In the genomic region with DNA sequence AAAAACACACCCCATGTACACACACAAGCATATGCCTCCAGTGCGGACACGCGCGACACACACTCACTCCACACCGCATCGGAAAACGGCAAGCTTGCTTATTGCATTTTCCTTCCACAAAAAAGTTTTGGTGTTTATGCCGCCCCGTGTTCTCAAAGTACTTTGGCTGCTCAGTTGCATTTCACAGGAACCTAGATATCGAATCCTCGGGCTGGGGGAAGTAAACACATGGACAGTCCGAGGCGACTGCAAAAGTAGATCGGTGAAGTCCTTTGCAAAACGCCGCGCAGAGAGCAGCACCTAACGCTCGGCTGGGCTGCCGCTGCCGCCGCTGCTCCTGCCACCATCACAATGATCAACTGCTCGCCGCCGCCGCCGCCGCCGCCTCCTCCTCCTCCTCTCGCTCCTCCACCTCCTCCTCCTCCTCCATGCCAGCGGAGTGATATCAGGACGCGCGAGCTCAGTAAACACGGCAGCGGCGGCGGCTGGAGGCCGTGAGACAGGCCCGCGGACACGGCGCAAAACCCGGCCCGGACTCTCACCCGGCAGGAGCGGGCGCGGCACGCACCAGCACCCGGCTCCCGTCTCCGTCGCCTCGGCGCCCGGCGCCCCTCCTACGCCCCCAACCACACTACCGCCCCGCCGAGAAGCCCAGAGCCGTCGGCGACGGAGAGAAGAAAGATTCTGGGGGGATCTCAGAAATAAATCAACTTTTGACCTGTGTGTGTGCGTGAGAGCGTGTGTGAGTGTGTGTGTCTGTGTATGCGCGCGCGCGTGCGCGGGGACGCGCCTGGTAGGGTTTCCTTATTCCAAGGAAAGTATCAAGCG, we compare ENCODE assay signal across 1 cellular context.
TF ChIP-seq lines count a peak whose summit lies in the region.

A gene (minus strand): TSS at position 441 of the 828 bp plus-strand sequence. CDS start 857 bp downstream, outside the sequence.

TF ChIP-seq in K562, 482 proteins besides CTCF, POLR2A, EP300 and RAD21 (continued from another document and continues in another):
- TF ChIP-seq, protein P1, sequence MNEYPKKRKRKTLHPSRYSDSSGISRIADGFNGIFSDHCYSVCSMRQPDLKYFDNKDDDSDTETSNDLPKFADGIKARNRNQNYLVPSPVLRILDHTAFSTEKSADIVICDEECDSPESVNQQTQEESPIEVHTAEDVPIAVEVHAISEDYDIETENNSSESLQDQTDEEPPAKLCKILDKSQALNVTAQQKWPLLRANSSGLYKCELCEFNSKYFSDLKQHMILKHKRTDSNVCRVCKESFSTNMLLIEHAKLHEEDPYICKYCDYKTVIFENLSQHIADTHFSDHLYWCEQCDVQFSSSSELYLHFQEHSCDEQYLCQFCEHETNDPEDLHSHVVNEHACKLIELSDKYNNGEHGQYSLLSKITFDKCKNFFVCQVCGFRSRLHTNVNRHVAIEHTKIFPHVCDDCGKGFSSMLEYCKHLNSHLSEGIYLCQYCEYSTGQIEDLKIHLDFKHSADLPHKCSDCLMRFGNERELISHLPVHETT (CRISPR knock-in tag; conservative IDR thresholded peaks at IDR 0.05 in 1 of 2, IDR thresholded peaks at IDR 0.05 in 1 of 2) = no peak
- TF ChIP-seq CSDE1 (IDR thresholded peaks at IDR 0.05) (no peak), RBM17 (IDR thresholded peaks at IDR 0.05; ENCODE audit: borderline replicate concordance, low read depth, low read length) (no peak), ZNF778 (CRISPR knock-in tag; IDR thresholded peaks at IDR 0.05) (no peak), RFX1 (IDR thresholded peaks at IDR 0.05) (no peak), ZBTB7A (IDR thresholded peaks at IDR 0.05; ENCODE audit: borderline replicate concordance, control insufficient read depth, low read depth, low read length) (peak; percentile 93), ARNT (IDR thresholded peaks at IDR 0.05) (no peak), MECOM (CRISPR knock-in tag; IDR thresholded peaks at IDR 0.05) (no peak), NFYB (IDR thresholded peaks at IDR 0.05; ENCODE audit: extremely low read depth, insufficient read length) (no peak), ZNF584 (CRISPR knock-in tag; IDR thresholded peaks at IDR 0.05; ENCODE audit: low read depth) (no peak), CHD4 (IDR thresholded peaks at IDR 0.05; ENCODE audit: insufficient read depth, insufficient replicate concordance, low read depth, low read length, poor library complexity, severe bottlenecking) (no peak), CBFA2T2 (conservative IDR thresholded peaks at IDR 0.05) (no peak), FOXM1 (IDR thresholded peaks at IDR 0.05; ENCODE audit: low read depth) (peak; percentile 19), FOXM1 (CRISPR knock-in tag; IDR thresholded peaks at IDR 0.05; ENCODE audit: low read depth) (no peak), ETV6 (IDR thresholded peaks at IDR 0.05; ENCODE audit: borderline replicate concordance in 1 of 2, low read depth in 2 of 2, low read length in 1 of 2) (peak; percentile 27 to 39; a peak in 1 of 4 replicates), ETV6 (CRISPR knock-in tag; IDR thresholded peaks at IDR 0.05; ENCODE audit: borderline replicate concordance) (no peak), SMARCB1 (IDR thresholded peaks at IDR 0.05; ENCODE audit: insufficient read length, low read depth) (no peak), LARP7 (IDR thresholded peaks at IDR 0.05) (no peak), ZNF12 (CRISPR knock-in tag; IDR thresholded peaks at IDR 0.05) (no peak), CC2D1A (IDR thresholded peaks at IDR 0.05) (no peak), GABPB1 (CRISPR knock-in tag; IDR thresholded peaks at IDR 0.05) (peak; percentile 57; the same call in 1 of the 2 replicates), CREM (IDR thresholded peaks at IDR 0.05; ENCODE audit: low read depth) (peak; percentile 77), GABPA (tag; conservative IDR thresholded peaks at IDR 0.05; ENCODE audit: low read depth) (0 out of 2 replicates have a peak, but pooled peaks have one; percentile 30), HDAC3 (IDR thresholded peaks at IDR 0.05; ENCODE audit: borderline replicate concordance, partially characterized antibody) (no peak), EGR1 (conservative IDR thresholded peaks at IDR 0.05) (peak; percentile 80), NFE2L1 (tag; IDR thresholded peaks at IDR 0.05; ENCODE audit: borderline replicate concordance, low read depth) (no peak), SMAD3 (CRISPR knock-in tag; conservative IDR thresholded peaks at IDR 0.05) (no peak), ZFP30 (CRISPR knock-in tag; IDR thresholded peaks at IDR 0.05; ENCODE audit: borderline replicate concordance) (no peak), TCF7L2 (IDR thresholded peaks at IDR 0.05; ENCODE audit: low read depth, low read length) (no peak)
- TF ChIP-seq, protein P2, sequence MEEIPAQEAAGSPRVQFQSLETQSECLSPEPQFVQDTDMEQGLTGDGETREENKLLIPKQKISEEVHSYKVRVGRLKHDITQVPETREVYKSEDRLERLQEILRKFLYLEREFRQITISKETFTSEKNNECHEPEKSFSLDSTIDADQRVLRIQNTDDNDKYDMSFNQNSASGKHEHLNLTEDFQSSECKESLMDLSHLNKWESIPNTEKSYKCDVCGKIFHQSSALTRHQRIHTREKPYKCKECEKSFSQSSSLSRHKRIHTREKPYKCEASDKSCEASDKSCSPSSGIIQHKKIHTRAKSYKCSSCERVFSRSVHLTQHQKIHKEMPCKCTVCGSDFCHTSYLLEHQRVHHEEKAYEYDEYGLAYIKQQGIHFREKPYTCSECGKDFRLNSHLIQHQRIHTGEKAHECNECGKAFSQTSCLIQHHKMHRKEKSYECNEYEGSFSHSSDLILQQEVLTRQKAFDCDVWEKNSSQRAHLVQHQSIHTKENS (CRISPR knock-in tag; IDR thresholded peaks at IDR 0.05) = no peak
- TF ChIP-seq, protein P3, sequence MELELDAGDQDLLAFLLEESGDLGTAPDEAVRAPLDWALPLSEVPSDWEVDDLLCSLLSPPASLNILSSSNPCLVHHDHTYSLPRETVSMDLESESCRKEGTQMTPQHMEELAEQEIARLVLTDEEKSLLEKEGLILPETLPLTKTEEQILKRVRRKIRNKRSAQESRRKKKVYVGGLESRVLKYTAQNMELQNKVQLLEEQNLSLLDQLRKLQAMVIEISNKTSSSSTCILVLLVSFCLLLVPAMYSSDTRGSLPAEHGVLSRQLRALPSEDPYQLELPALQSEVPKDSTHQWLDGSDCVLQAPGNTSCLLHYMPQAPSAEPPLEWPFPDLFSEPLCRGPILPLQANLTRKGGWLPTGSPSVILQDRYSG (tag; conservative IDR thresholded peaks at IDR 0.05; ENCODE audit: low read depth) = 0 out of 2 replicates have a peak, but pooled peaks have one; percentile 67
- TF ChIP-seq, protein P4, sequence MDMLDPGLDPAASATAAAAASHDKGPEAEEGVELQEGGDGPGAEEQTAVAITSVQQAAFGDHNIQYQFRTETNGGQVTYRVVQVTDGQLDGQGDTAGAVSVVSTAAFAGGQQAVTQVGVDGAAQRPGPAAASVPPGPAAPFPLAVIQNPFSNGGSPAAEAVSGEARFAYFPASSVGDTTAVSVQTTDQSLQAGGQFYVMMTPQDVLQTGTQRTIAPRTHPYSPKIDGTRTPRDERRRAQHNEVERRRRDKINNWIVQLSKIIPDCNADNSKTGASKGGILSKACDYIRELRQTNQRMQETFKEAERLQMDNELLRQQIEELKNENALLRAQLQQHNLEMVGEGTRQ (CRISPR knock-in tag; IDR thresholded peaks at IDR 0.05) = no peak
- TF ChIP-seq, protein P5, sequence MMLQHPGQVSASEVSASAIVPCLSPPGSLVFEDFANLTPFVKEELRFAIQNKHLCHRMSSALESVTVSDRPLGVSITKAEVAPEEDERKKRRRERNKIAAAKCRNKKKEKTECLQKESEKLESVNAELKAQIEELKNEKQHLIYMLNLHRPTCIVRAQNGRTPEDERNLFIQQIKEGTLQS (IDR thresholded peaks at IDR 0.05) = no peak
- TF ChIP-seq, protein P5 (CRISPR knock-in tag; conservative IDR thresholded peaks at IDR 0.05) = peak; percentile 64; the same call in 1 of the 2 replicates
- TF ChIP-seq, protein P6, sequence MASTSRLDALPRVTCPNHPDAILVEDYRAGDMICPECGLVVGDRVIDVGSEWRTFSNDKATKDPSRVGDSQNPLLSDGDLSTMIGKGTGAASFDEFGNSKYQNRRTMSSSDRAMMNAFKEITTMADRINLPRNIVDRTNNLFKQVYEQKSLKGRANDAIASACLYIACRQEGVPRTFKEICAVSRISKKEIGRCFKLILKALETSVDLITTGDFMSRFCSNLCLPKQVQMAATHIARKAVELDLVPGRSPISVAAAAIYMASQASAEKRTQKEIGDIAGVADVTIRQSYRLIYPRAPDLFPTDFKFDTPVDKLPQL (IDR thresholded peaks at IDR 0.05; ENCODE audit: extremely low read depth, insufficient read length) = no peak
- TF ChIP-seq, protein P7, sequence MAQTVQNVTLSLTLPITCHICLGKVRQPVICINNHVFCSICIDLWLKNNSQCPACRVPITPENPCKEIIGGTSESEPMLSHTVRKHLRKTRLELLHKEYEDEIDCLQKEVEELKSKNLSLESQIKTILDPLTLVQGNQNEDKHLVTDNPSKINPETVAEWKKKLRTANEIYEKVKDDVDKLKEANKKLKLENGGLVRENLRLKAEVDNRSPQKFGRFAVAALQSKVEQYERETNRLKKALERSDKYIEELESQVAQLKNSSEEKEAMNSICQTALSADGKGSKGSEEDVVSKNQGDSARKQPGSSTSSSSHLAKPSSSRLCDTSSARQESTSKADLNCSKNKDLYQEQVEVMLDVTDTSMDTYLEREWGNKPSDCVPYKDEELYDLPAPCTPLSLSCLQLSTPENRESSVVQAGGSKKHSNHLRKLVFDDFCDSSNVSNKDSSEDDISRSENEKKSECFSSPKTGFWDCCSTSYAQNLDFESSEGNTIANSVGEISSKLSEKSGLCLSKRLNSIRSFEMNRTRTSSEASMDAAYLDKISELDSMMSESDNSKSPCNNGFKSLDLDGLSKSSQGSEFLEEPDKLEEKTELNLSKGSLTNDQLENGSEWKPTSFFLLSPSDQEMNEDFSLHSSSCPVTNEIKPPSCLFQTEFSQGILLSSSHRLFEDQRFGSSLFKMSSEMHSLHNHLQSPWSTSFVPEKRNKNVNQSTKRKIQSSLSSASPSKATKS (CRISPR knock-in tag; IDR thresholded peaks at IDR 0.05) = no peak
- TF ChIP-seq, protein P8, sequence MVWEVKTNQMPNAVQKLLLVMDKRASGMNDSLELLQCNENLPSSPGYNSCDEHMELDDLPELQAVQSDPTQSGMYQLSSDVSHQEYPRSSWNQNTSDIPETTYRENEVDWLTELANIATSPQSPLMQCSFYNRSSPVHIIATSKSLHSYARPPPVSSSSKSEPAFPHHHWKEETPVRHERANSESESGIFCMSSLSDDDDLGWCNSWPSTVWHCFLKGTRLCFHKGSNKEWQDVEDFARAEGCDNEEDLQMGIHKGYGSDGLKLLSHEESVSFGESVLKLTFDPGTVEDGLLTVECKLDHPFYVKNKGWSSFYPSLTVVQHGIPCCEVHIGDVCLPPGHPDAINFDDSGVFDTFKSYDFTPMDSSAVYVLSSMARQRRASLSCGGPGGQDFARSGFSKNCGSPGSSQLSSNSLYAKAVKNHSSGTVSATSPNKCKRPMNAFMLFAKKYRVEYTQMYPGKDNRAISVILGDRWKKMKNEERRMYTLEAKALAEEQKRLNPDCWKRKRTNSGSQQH (CRISPR knock-in tag; IDR thresholded peaks at IDR 0.05) = no peak
- TF ChIP-seq, protein P9, sequence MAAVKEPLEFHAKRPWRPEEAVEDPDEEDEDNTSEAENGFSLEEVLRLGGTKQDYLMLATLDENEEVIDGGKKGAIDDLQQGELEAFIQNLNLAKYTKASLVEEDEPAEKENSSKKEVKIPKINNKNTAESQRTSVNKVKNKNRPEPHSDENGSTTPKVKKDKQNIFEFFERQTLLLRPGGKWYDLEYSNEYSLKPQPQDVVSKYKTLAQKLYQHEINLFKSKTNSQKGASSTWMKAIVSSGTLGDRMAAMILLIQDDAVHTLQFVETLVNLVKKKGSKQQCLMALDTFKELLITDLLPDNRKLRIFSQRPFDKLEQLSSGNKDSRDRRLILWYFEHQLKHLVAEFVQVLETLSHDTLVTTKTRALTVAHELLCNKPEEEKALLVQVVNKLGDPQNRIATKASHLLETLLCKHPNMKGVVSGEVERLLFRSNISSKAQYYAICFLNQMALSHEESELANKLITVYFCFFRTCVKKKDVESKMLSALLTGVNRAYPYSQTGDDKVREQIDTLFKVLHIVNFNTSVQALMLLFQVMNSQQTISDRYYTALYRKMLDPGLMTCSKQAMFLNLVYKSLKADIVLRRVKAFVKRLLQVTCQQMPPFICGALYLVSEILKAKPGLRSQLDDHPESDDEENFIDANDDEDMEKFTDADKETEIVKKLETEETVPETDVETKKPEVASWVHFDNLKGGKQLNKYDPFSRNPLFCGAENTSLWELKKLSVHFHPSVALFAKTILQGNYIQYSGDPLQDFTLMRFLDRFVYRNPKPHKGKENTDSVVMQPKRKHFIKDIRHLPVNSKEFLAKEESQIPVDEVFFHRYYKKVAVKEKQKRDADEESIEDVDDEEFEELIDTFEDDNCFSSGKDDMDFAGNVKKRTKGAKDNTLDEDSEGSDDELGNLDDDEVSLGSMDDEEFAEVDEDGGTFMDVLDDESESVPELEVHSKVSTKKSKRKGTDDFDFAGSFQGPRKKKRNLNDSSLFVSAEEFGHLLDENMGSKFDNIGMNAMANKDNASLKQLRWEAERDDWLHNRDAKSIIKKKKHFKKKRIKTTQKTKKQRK (IDR thresholded peaks at IDR 0.05; ENCODE audit: borderline replicate concordance, low read depth, low read length) = no peak
- TF ChIP-seq, protein P10, sequence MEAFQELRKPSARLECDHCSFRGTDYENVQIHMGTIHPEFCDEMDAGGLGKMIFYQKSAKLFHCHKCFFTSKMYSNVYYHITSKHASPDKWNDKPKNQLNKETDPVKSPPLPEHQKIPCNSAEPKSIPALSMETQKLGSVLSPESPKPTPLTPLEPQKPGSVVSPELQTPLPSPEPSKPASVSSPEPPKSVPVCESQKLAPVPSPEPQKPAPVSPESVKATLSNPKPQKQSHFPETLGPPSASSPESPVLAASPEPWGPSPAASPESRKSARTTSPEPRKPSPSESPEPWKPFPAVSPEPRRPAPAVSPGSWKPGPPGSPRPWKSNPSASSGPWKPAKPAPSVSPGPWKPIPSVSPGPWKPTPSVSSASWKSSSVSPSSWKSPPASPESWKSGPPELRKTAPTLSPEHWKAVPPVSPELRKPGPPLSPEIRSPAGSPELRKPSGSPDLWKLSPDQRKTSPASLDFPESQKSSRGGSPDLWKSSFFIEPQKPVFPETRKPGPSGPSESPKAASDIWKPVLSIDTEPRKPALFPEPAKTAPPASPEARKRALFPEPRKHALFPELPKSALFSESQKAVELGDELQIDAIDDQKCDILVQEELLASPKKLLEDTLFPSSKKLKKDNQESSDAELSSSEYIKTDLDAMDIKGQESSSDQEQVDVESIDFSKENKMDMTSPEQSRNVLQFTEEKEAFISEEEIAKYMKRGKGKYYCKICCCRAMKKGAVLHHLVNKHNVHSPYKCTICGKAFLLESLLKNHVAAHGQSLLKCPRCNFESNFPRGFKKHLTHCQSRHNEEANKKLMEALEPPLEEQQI (IDR thresholded peaks at IDR 0.05) = no peak
